8 cellular contexts compared by ENCODE assay signal in the genomic region with DNA sequence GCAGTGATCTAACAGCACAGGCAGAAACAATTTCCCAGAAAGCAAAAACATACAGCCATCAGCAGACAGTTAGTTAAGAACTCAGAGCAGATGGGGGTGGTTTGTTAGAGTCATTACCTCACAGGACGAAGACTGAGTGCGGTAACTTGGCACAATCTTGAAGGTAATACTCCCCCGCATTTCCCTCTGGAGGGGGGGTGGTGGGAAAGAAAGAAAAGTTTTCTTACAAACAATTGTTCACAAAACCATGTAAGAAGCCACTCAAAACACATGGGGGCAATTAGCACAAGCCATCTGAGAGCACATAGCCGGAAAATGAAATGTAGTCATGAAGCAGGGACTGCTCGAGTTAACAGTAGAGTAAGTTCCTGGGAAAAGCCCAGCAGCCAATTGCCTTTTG.
DNase-seq lines count a peak whose midpoint lies in the region; ATAC-seq, FAIRE-seq and TF ChIP-seq lines count a peak whose summit lies in the region.

No MANE protein-coding gene starts in this region.

- no peaks in the 10 kb centered on the region for H3K9me3 ChIP-seq in SJSA1 (replicated peaks)

- no peak for FAIRE-seq in D721Med (lab: Jason Lieb, UNC)

- peak; percentile 77 for DNase-seq in DMS 273 (lab: John Stamatoyannopoulos, UW; ENCODE audit: unreplicated experiment)
- DNase-seq in SJSA1 (ENCODE audit: low read depth in 1 of 2, low spot score in 2 of 2) = peak; percentile 33 to 69
- DNase-seq in epithelial cell of proximal tubule (ENCODE audit: low read depth) = peak; percentile 53
- peak; percentile 4 for DNase-seq in pons (ENCODE audit: low spot score)
- DNase-seq in NCI-H2107 treated with DMSO at 0.1 percent for 48 hours (lab: John Stamatoyannopoulos, UW; ENCODE audit: unreplicated experiment) = no peak
- DNase-seq in foreskin keratinocyte = no peak
- no peak for DNase-seq in D721Med (ENCODE audit: insufficient read length, low spot score)

- TF ChIP-seq CTCF in epithelial cell of proximal tubule (conservative IDR thresholded peaks at IDR 0.05; ENCODE audit: low read depth, low read length) (no peak), foreskin keratinocyte (conservative IDR thresholded peaks at IDR 0.05) (no peak), D721Med (IDR thresholded peaks at IDR 0.05; ENCODE audit: insufficient read depth, missing control alignments) (no peak)

- H3K27me3 ChIP-seq in SJSA1 (replicated peaks) (no peaks in the 10 kb centered on the region), foreskin keratinocyte (no peaks in the 10 kb centered on the region)

- ATAC-seq in foreskin keratinocyte (no peak), GM18907 (IDR thresholded peaks at IDR 0.05; ENCODE audit: unreplicated experiment) (no peak)

- H3K4me3 ChIP-seq in SJSA1 (no peak overlapping the region), epithelial cell of proximal tubule (ENCODE audit: low read depth, low read length) (no peak overlapping the region)

- H3K27ac ChIP-seq in SJSA1 = peak overlapping the region; percentile 71
- H3K27ac ChIP-seq in foreskin keratinocyte = no peak overlapping the region

- peaks cover 27% of the 10 kb centered on the region for H3K4me1 ChIP-seq in SJSA1 (replicated peaks)
- peaks cover 3% of the 10 kb centered on the region for H3K4me1 ChIP-seq in foreskin keratinocyte

- H3K36me3 ChIP-seq in SJSA1 = no peaks in the 10 kb centered on the region

Comparison
In these comparisons a context has a peak if more than half of its experiments do, and no peak if none do; other contexts are left out.
1. DNase-seq: peak in DMS 273 (single experiment), SJSA1 (2 of 2), epithelial cell of proximal tubule (single experiment) and pons (single experiment); none in NCI-H2107 treated with DMSO at 0.1 percent for 48 hours (single experiment), foreskin keratinocyte (0 of 2) and D721Med (single experiment).